1 cellular context compared by ENCODE assay signal in genomic region chr5:159146839-159147238, GRCh38.
TF ChIP-seq lines count a peak whose summit lies in the region.

No MANE protein-coding gene starts in this region.

TF ChIP-seq in GM23338, 12 proteins besides CTCF, POLR2A, EP300 and RAD21 (continued from another document):
- TF ChIP-seq ZNF462 (CRISPR knock-in tag; IDR thresholded peaks at IDR 0.05) (no peak), EZH2 (IDR thresholded peaks at IDR 0.05; ENCODE audit: low read depth, unreplicated experiment) (no peak)
